3 cellular contexts compared by ENCODE assay signal in the genomic region with DNA sequence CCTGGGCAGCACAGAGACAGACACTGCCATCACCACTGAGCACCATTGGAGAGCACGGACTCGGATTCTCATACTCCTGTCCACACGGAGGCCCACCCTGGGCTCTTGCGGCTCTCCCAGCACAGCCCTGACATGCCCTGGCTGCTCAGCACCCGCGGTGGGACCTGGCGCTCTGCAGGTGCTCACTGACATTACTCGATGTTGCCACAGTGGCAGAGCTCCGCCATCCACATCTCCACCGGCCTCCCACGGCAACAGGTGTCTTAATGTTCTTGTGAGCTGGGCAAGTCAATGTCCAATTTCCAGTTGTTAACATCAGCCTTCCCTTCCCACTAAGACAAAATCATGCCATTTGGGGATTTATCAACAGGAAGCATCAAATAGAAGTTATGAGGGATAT. TPM values are rescaled to one million over a fixed set of nuclear protein-coding genes. Genes with fewer than 3 reads are reported as not detected.
"Had no signal": no experiment of that assay in that cellular context is flagged by ENCODE, and none has a peak within 500 bp of the region (broad histone marks: within the 10 kb centered on the region; RNA-seq: fewer than 3 reads in every experiment).

No MANE protein-coding gene starts in this region.

RNA-seq across cellular contexts. Expression of a gene that starts 44.8 kb away (rescaled TPM):
- total RNA-seq: GM23248, H4, HFFc6 had no signal
- polyA plus RNA-seq: GM23248 had no signal

RNA-seq across cellular contexts. Expression of a gene that starts 45.0 kb away (rescaled TPM):
- total RNA-seq: GM23248, HFFc6 had no signal
- polyA plus RNA-seq: GM23248 had no signal
